In genomic region chr12:59122784-59123183, GRCh38 we compare ENCODE assay signal across 15 cellular contexts.
"Had no signal": no experiment of that assay in that cellular context is flagged by ENCODE, and none has a peak within 500 bp of the region (broad histone marks: within the 10 kb centered on the region; RNA-seq: fewer than 3 reads in every experiment).

No MANE protein-coding gene starts in this region.

- H3K9me3 ChIP-seq: ascending aorta, lower lobe of right lung, upper lobe of right lung had no signal

- H3K27me3 Mint-ChIP-seq: activated CD4-positive, alpha-beta T cell treated with anti-CD3 and anti-CD28 coated beads, Interleukin-2, amount 10 ng/mL, durations not matched to agents 24 days and 14 days; activated naive CD8-positive, alpha-beta T cell treated with anti-CD3 and anti-CD28 coated beads, Interleukin-2, amount 50 U/mL, for 24 hours; activated T-cell treated with anti-CD3 and anti-CD28 coated beads, Interleukin-2, amount 50 U/mL, for 24 hours; dendritic cell treated with granulocyte-macrophage colony-stimulating factor and Interleukin-4, amounts not matched to agents 40 ng/mL and 50 ng/mL, for 4 days; effector memory CD8-positive, alpha-beta T cell; stimulated activated naive CD8-positive, alpha-beta T cell treated with anti-CD3 and anti-CD28 coated beads, Interleukin-15, Interleukin-2, amounts not matched to agents 100 ng/mL and 50 ng/mL, for 24 hours had no signal

- H3K4me3 ChIP-seq: ascending aorta, lower lobe of right lung, upper lobe of right lung had no signal

- H3K4me1 ChIP-seq: lower lobe of right lung, upper lobe of right lung had no signal

- H3K27ac Mint-ChIP-seq: activated CD4-positive, alpha-beta T cell treated with anti-CD3 and anti-CD28 coated beads, Interleukin-2, amount 10 ng/mL, durations not matched to agents 24 days and 14 days; activated CD8-positive, alpha-beta T cell treated with anti-CD3 and anti-CD28 coated beads, Interleukin-2, amount 10 ng/mL, durations not matched to agents 7 days and 5 days; activated naive CD8-positive, alpha-beta T cell treated with anti-CD3 and anti-CD28 coated beads, Interleukin-2, amount 50 U/mL, for 24 hours; activated T-cell treated with anti-CD3 and anti-CD28 coated beads, Interleukin-2, amount 50 U/mL, for 24 hours; activated T-helper 2 cell treated with anti-CD3 and anti-CD28 coated beads, Interferon-gamma antibody, Interleukin-2, Interleukin-4, amounts not matched to agents 10 μg/mL and 5 μg/mL and 100 μg/mL, durations not matched to agents 14 hours and 24 hours and 36 hours; dendritic cell treated with granulocyte-macrophage colony-stimulating factor and Interleukin-4, amounts not matched to agents 40 ng/mL and 50 ng/mL, for 4 days; effector memory CD8-positive, alpha-beta T cell; stimulated activated naive CD8-positive, alpha-beta T cell treated with anti-CD3 and anti-CD28 coated beads, Interleukin-15, Interleukin-2, amounts not matched to agents 100 ng/mL and 50 ng/mL, for 24 hours; T-helper 1 cell treated with Interleukin-12 subunit alpha and Interleukin-12 subunit beta and Interleukin-4 antibody, amounts not matched to agents 30 μg/mL and 1 μg/mL, for 36 hours had no signal

- H3K27ac ChIP-seq: lower lobe of right lung, upper lobe of right lung had no signal

- H3K4me1 Mint-ChIP-seq: activated CD4-positive, alpha-beta T cell treated with anti-CD3 and anti-CD28 coated beads, Interleukin-2, amount 10 ng/mL, durations not matched to agents 24 days and 14 days; activated naive CD8-positive, alpha-beta T cell treated with anti-CD3 and anti-CD28 coated beads, Interleukin-2, amount 50 U/mL, for 24 hours had no signal

- H3K4me3 Mint-ChIP-seq: activated CD4-positive, alpha-beta T cell treated with anti-CD3 and anti-CD28 coated beads, Interleukin-2, amount 10 ng/mL, durations not matched to agents 24 days and 14 days; activated CD8-positive, alpha-beta T cell treated with anti-CD3 and anti-CD28 coated beads, Interleukin-2, amount 10 ng/mL, durations not matched to agents 7 days and 5 days; activated naive CD8-positive, alpha-beta T cell treated with anti-CD3 and anti-CD28 coated beads, Interleukin-2, amount 50 U/mL, for 24 hours; activated T-cell treated with anti-CD3 and anti-CD28 coated beads, Interleukin-2, amount 50 U/mL, for 24 hours; dendritic cell treated with granulocyte-macrophage colony-stimulating factor and Interleukin-4, amounts not matched to agents 40 ng/mL and 50 ng/mL, for 4 days; effector memory CD8-positive, alpha-beta T cell; stimulated activated naive CD8-positive, alpha-beta T cell treated with anti-CD3 and anti-CD28 coated beads, Interleukin-15, Interleukin-2, amounts not matched to agents 100 ng/mL and 50 ng/mL, for 24 hours; T-helper 1 cell treated with Interleukin-12 subunit alpha and Interleukin-12 subunit beta and Interleukin-4 antibody, amounts not matched to agents 30 μg/mL and 1 μg/mL, for 36 hours had no signal

- H3K27me3 ChIP-seq: ascending aorta, upper lobe of right lung had no signal

- DNase-seq: activated CD4-positive, alpha-beta T cell treated with anti-CD3 and anti-CD28 coated beads, Interleukin-2, amount 10 ng/mL, durations not matched to agents 24 days and 14 days; activated CD8-positive, alpha-beta T cell treated with anti-CD3 and anti-CD28 coated beads, Interleukin-2, amount 10 ng/mL, durations not matched to agents 7 days and 5 days; activated naive CD4-positive, alpha-beta T cell treated with Interleukin-2 at 50 U/mL for 16 hours; activated naive CD8-positive, alpha-beta T cell treated with anti-CD3 and anti-CD28 coated beads, Interleukin-2, amount 50 U/mL, for 24 hours; activated T-cell treated with anti-CD3 and anti-CD28 coated beads, Interleukin-2, amount 50 U/mL, for 24 hours; effector memory CD8-positive, alpha-beta T cell; lower lobe of right lung; midbrain; occipital lobe; upper lobe of right lung had no signal

- H3K9me3 Mint-ChIP-seq: activated CD4-positive, alpha-beta T cell treated with anti-CD3 and anti-CD28 coated beads, Interleukin-2, amount 10 ng/mL, durations not matched to agents 24 days and 14 days; activated T-helper 2 cell treated with anti-CD3 and anti-CD28 coated beads, Interferon-gamma antibody, Interleukin-2, Interleukin-4, amounts not matched to agents 10 μg/mL and 5 μg/mL and 100 μg/mL, durations not matched to agents 14 hours and 24 hours and 36 hours; T-helper 1 cell treated with Interleukin-12 subunit alpha and Interleukin-12 subunit beta and Interleukin-4 antibody, amounts not matched to agents 30 μg/mL and 1 μg/mL, for 36 hours had no signal

- H3K36me3 ChIP-seq: ascending aorta, lower lobe of right lung, upper lobe of right lung had no signal
